ENCODE assay signal across 1 cellular context in genomic region chr12:46371718-46372130, GRCh38.
TF ChIP-seq lines count a peak whose summit lies in the region.

No MANE protein-coding gene starts in this region.

TF ChIP-seq in WTC11, 78 proteins besides CTCF, POLR2A, EP300 and RAD21 (continued from another document):
- TF ChIP-seq STAT6 (CRISPR knock-in tag; conservative IDR thresholded peaks at IDR 0.05; ENCODE audit: low read depth) = no peak
- TF ChIP-seq ZNF232 (CRISPR knock-in tag; IDR thresholded peaks at IDR 0.05) = no peak
- peak; percentile 74; the same call in 1 of the 2 replicates for TF ChIP-seq GABPB1 (CRISPR knock-in tag; IDR thresholded peaks at IDR 0.05)
- TF ChIP-seq CDX4 (CRISPR knock-in tag; IDR thresholded peaks at IDR 0.05; ENCODE audit: borderline replicate concordance) = peak; percentile 55; the same call in 1 of the 2 replicates
- TF ChIP-seq ETV6 (CRISPR knock-in tag; IDR thresholded peaks at IDR 0.05) = no peak; the same call in 1 of the 2 replicates
- no peak for TF ChIP-seq CBFB (CRISPR knock-in tag; IDR thresholded peaks at IDR 0.05; ENCODE audit: low read depth)
- TF ChIP-seq ZNF512 (CRISPR knock-in tag; IDR thresholded peaks at IDR 0.05; ENCODE audit: borderline replicate concordance) = no peak
- TF ChIP-seq IRF1 (CRISPR knock-in tag; IDR thresholded peaks at IDR 0.05) = no peak
- peak; percentile 64; the same call in 1 of the 2 replicates for TF ChIP-seq EMX1 (CRISPR knock-in tag; IDR thresholded peaks at IDR 0.05)
- TF ChIP-seq ERG (CRISPR knock-in tag; IDR thresholded peaks at IDR 0.05) = peak; percentile 52; the same call in 1 of the 2 replicates
- TF ChIP-seq NFATC4 (CRISPR knock-in tag; IDR thresholded peaks at IDR 0.05) = no peak; the same call in 1 of the 2 replicates
- TF ChIP-seq RELA (CRISPR knock-in tag; IDR thresholded peaks at IDR 0.05; ENCODE audit: borderline replicate concordance) = no peak
- peak; percentile 67; the same call in 1 of the 2 replicates for TF ChIP-seq ARID4B (CRISPR knock-in tag; IDR thresholded peaks at IDR 0.05; ENCODE audit: borderline replicate concordance)
- TF ChIP-seq CREB1 (CRISPR knock-in tag; IDR thresholded peaks at IDR 0.05) = no peak
- TF ChIP-seq, protein P1, sequence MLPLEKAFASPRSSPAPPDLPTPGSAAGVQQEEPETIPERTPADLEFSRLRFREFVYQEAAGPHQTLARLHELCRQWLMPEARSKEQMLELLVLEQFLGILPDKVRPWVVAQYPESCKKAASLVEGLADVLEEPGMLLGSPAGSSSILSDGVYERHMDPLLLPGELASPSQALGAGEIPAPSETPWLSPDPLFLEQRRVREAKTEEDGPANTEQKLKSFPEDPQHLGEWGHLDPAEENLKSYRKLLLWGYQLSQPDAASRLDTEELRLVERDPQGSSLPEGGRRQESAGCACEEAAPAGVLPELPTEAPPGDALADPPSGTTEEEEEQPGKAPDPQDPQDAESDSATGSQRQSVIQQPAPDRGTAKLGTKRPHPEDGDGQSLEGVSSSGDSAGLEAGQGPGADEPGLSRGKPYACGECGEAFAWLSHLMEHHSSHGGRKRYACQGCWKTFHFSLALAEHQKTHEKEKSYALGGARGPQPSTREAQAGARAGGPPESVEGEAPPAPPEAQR (CRISPR knock-in tag; IDR thresholded peaks at IDR 0.05) = no peak
- TF ChIP-seq TP53 (CRISPR knock-in tag; IDR thresholded peaks at IDR 0.05) = no peak
- no peak for TF ChIP-seq ELF4 (CRISPR knock-in tag; IDR thresholded peaks at IDR 0.05; ENCODE audit: low read depth)
- TF ChIP-seq ZNF121 (CRISPR knock-in tag; IDR thresholded peaks at IDR 0.05) = no peak
- no peak; the same call in 1 of the 2 replicates for TF ChIP-seq RORB (CRISPR knock-in tag; IDR thresholded peaks at IDR 0.05)
- TF ChIP-seq NR1H2 (CRISPR knock-in tag; IDR thresholded peaks at IDR 0.05) = no peak
- no peak for TF ChIP-seq IRF2 (CRISPR knock-in tag; IDR thresholded peaks at IDR 0.05; ENCODE audit: borderline replicate concordance, low read depth)
- peak; percentile 60; the same call in 1 of the 2 replicates for TF ChIP-seq HMGXB4 (CRISPR knock-in tag; IDR thresholded peaks at IDR 0.05)
- TF ChIP-seq CREM (CRISPR knock-in tag; IDR thresholded peaks at IDR 0.05) = no peak; the same call in 1 of the 2 replicates
- no peak for TF ChIP-seq ESRRA (CRISPR knock-in tag; IDR thresholded peaks at IDR 0.05; ENCODE audit: borderline replicate concordance)
- no peak for TF ChIP-seq MXD4 (CRISPR knock-in tag; IDR thresholded peaks at IDR 0.05; ENCODE audit: borderline replicate concordance)
